ENCODE assay signal across 2 cellular contexts in genomic region chr2:226515344-226516055, GRCh38.
A peak's percentile ranks its signal among the peaks of the same experiment; 100 is the strongest.
TF ChIP-seq lines count a peak whose summit lies in the region.

No MANE protein-coding gene starts in this region.

TF ChIP-seq in A549, 52 proteins besides CTCF, POLR2A, EP300 and RAD21 (continued from another document):
- TF ChIP-seq SMC3 (IDR thresholded peaks at IDR 0.05) (no peak; the same call in 2 of the 3 replicates), JUN (IDR thresholded peaks at IDR 0.05) (peak in 1 of 2 experiments; percentile 80; a peak in 2 of 5 replicates), ESRRA (IDR thresholded peaks at IDR 0.05; ENCODE audit: borderline replicate concordance, low read length) (no peak), RCOR1 (IDR thresholded peaks at IDR 0.05; ENCODE audit: low read depth, low read length) (no peak), CEBPB (IDR thresholded peaks at IDR 0.05) (0 out of 4 replicates have a peak, but pooled peaks have one; percentile 19 to 21), MAFK (IDR thresholded peaks at IDR 0.05; ENCODE audit: partially characterized antibody) (peak; percentile 5), JUNB (IDR thresholded peaks at IDR 0.05) (peak; percentile 67), POLR2AphosphoS2 (conservative IDR thresholded peaks at IDR 0.05; ENCODE audit: low read length) (no peak), KDM5A (IDR thresholded peaks at IDR 0.05) (no peak), ZNF302 (CRISPR knock-in tag; IDR thresholded peaks at IDR 0.05) (no peak), FOSL2 (IDR thresholded peaks at IDR 0.05) (peak; percentile 38; the same call in 1 of the 2 replicates), FOSL2 (CRISPR knock-in tag; IDR thresholded peaks at IDR 0.05) (peak; percentile 23; the same call in 1 of the 2 replicates), MAZ (IDR thresholded peaks at IDR 0.05; ENCODE audit: borderline replicate concordance, low read depth, low read length) (no peak), MYC (IDR thresholded peaks at IDR 0.05; ENCODE audit: borderline replicate concordance, low read length) (no peak), SREBF2 (IDR thresholded peaks at IDR 0.05) (no peak), HMGXB4 (CRISPR knock-in tag; IDR thresholded peaks at IDR 0.05; ENCODE audit: borderline replicate concordance) (no peak)
- TF ChIP-seq, protein P1, sequence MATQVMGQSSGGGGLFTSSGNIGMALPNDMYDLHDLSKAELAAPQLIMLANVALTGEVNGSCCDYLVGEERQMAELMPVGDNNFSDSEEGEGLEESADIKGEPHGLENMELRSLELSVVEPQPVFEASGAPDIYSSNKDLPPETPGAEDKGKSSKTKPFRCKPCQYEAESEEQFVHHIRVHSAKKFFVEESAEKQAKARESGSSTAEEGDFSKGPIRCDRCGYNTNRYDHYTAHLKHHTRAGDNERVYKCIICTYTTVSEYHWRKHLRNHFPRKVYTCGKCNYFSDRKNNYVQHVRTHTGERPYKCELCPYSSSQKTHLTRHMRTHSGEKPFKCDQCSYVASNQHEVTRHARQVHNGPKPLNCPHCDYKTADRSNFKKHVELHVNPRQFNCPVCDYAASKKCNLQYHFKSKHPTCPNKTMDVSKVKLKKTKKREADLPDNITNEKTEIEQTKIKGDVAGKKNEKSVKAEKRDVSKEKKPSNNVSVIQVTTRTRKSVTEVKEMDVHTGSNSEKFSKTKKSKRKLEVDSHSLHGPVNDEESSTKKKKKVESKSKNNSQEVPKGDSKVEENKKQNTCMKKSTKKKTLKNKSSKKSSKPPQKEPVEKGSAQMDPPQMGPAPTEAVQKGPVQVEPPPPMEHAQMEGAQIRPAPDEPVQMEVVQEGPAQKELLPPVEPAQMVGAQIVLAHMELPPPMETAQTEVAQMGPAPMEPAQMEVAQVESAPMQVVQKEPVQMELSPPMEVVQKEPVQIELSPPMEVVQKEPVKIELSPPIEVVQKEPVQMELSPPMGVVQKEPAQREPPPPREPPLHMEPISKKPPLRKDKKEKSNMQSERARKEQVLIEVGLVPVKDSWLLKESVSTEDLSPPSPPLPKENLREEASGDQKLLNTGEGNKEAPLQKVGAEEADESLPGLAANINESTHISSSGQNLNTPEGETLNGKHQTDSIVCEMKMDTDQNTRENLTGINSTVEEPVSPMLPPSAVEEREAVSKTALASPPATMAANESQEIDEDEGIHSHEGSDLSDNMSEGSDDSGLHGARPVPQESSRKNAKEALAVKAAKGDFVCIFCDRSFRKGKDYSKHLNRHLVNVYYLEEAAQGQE (IDR thresholded peaks at IDR 0.05), result no peak
- TF ChIP-seq, protein P2, sequence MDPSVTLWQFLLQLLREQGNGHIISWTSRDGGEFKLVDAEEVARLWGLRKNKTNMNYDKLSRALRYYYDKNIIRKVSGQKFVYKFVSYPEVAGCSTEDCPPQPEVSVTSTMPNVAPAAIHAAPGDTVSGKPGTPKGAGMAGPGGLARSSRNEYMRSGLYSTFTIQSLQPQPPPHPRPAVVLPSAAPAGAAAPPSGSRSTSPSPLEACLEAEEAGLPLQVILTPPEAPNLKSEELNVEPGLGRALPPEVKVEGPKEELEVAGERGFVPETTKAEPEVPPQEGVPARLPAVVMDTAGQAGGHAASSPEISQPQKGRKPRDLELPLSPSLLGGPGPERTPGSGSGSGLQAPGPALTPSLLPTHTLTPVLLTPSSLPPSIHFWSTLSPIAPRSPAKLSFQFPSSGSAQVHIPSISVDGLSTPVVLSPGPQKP (IDR thresholded peaks at IDR 0.05; ENCODE audit: low read depth, low read length), result no peak

TF ChIP-seq in HepG2, 621 proteins besides CTCF, POLR2A, EP300 and RAD21 (continued from another document and continues in another):
- TF ChIP-seq ZNF614 (CRISPR knock-in tag; IDR thresholded peaks at IDR 0.05; ENCODE audit: borderline replicate concordance) (peak; percentile 73; the same call in 1 of the 2 replicates), PRDM4 (CRISPR knock-in tag; IDR thresholded peaks at IDR 0.05; ENCODE audit: borderline replicate concordance) (no peak), MBD4 (IDR thresholded peaks at IDR 0.05; ENCODE audit: borderline replicate concordance, low read length) (peak; percentile 57; the same call in 1 of the 2 replicates), ZBTB8A (CRISPR knock-in tag; IDR thresholded peaks at IDR 0.05; ENCODE audit: borderline replicate concordance, low read depth) (no peak), PCBP2 (optimal IDR thresholded peaks at IDR 0.05; ENCODE audit: low read depth, low read length, poor library complexity, severe bottlenecking) (no peak), ZNF256 (CRISPR knock-in tag; conservative IDR thresholded peaks at IDR 0.05) (no peak), TAF1 (CRISPR knock-in tag; IDR thresholded peaks at IDR 0.05) (no peak), IKZF1 (IDR thresholded peaks at IDR 0.05) (no peak), NR1H2 (CRISPR knock-in tag; IDR thresholded peaks at IDR 0.05; ENCODE audit: borderline replicate concordance, low read depth) (no peak), ZNF30 (CRISPR knock-in tag; IDR thresholded peaks at IDR 0.05) (no peak), MLXIP (CRISPR knock-in tag; IDR thresholded peaks at IDR 0.05; ENCODE audit: borderline replicate concordance) (peak; percentile 90), ZFP37 (CRISPR knock-in tag; IDR thresholded peaks at IDR 0.05; ENCODE audit: borderline replicate concordance) (no peak), ATM (IDR thresholded peaks at IDR 0.05; ENCODE audit: borderline replicate concordance) (no peak), NFE2L2 (IDR thresholded peaks at IDR 0.05; ENCODE audit: low read length) (peak; percentile 79), ZBTB38 (CRISPR knock-in tag; IDR thresholded peaks at IDR 0.05) (no peak), ZNF253 (CRISPR knock-in tag; IDR thresholded peaks at IDR 0.05; ENCODE audit: borderline replicate concordance) (no peak), ZNF251 (CRISPR knock-in tag; IDR thresholded peaks at IDR 0.05) (no peak), GPBP1L1 (CRISPR knock-in tag; IDR thresholded peaks at IDR 0.05) (no peak), HNRNPLL (IDR thresholded peaks at IDR 0.05; ENCODE audit: low read depth, low read length, poor library complexity, severe bottlenecking) (no peak), ZNF331 (CRISPR knock-in tag; IDR thresholded peaks at IDR 0.05) (no peak; the same call in 1 of the 2 replicates), ZNF772 (CRISPR knock-in tag; IDR thresholded peaks at IDR 0.05) (peak; percentile 74; the same call in 1 of the 2 replicates), ZNF570 (CRISPR knock-in tag; IDR thresholded peaks at IDR 0.05; ENCODE audit: borderline replicate concordance) (no peak), RNF219 (CRISPR knock-in tag; IDR thresholded peaks at IDR 0.05) (no peak), JUNB (CRISPR knock-in tag; IDR thresholded peaks at IDR 0.05; ENCODE audit: borderline replicate concordance) (no peak; the same call in 1 of the 2 replicates), ZNF275 (CRISPR knock-in tag; IDR thresholded peaks at IDR 0.05; ENCODE audit: borderline replicate concordance) (no peak)
- TF ChIP-seq, protein P3, sequence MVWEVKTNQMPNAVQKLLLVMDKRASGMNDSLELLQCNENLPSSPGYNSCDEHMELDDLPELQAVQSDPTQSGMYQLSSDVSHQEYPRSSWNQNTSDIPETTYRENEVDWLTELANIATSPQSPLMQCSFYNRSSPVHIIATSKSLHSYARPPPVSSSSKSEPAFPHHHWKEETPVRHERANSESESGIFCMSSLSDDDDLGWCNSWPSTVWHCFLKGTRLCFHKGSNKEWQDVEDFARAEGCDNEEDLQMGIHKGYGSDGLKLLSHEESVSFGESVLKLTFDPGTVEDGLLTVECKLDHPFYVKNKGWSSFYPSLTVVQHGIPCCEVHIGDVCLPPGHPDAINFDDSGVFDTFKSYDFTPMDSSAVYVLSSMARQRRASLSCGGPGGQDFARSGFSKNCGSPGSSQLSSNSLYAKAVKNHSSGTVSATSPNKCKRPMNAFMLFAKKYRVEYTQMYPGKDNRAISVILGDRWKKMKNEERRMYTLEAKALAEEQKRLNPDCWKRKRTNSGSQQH (CRISPR knock-in tag; IDR thresholded peaks at IDR 0.05; ENCODE audit: low read depth), result 0 out of 2 replicates have a peak, but pooled peaks have one; percentile 55
- TF ChIP-seq, protein P4, sequence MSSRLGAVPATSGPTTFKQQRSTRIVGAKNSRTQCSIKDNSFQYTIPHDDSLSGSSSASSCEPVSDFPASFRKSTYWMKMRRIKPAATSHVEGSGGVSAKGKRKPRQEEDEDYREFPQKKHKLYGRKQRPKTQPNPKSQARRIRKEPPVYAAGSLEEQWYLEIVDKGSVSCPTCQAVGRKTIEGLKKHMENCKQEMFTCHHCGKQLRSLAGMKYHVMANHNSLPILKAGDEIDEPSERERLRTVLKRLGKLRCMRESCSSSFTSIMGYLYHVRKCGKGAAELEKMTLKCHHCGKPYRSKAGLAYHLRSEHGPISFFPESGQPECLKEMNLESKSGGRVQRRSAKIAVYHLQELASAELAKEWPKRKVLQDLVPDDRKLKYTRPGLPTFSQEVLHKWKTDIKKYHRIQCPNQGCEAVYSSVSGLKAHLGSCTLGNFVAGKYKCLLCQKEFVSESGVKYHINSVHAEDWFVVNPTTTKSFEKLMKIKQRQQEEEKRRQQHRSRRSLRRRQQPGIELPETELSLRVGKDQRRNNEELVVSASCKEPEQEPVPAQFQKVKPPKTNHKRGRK (CRISPR knock-in tag; IDR thresholded peaks at IDR 0.05), result no peak
